ENCODE assay signal across 36 cellular contexts in the genomic region with DNA sequence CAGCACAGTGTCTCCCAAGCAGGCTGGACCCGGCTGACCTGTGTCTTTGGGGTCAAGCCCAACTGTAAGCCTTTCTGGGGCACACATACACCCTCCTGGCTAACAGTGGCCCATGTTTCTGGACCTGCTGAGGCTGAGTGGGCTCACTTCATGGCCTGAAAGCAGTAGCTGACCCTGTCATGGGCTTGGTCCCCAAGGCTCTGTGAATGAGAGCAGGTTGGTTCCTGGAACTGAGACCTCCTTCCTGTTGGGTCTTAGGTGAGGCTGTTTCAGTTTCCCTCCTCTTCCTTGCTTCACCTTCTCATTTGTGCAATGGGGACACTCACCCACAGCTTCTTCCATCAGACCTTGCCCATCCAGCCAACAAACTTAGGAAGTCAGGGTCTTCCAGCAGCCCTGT. TPM values are rescaled to one million over a fixed set of nuclear protein-coding genes. Genes with fewer than 3 reads are reported as not detected.
"Had no signal": no experiment of that assay in that cellular context is flagged by ENCODE, and none has a peak within 500 bp of the region (broad histone marks: within the 10 kb centered on the region; RNA-seq: fewer than 3 reads in every experiment).

No MANE protein-coding gene starts in this region.

- H3K27me3 ChIP-seq: ascending aorta, breast epithelium, cardiac muscle cell, colonic mucosa, esophagus squamous epithelium, gastroesophageal sphincter had no signal

- H3K4me1 Mint-ChIP-seq: activated CD4-positive, alpha-beta T cell treated with anti-CD3 and anti-CD28 coated beads for 36 hours; activated T-helper 17 cell treated with anti-CD3 and anti-CD28 coated beads, Interleukin-2, amount 50 U/mL, for 72 hours had no signal

- H3K9me3 ChIP-seq: ascending aorta, breast epithelium, colonic mucosa, esophagus squamous epithelium, gastroesophageal sphincter, heart right ventricle had no signal

- H3K27ac Mint-ChIP-seq: activated CD4-positive, alpha-beta memory T cell treated with anti-CD3 and anti-CD28 coated beads, Interleukin-2, amount 10 ng/mL, durations not matched to agents 7 days and 5 days; activated CD4-positive, alpha-beta T cell treated with anti-CD3 and anti-CD28 coated beads for 36 hours; activated CD4-positive, alpha-beta T cell treated with anti-CD3 and anti-CD28 coated beads, Interleukin-2, amount 10 ng/mL, durations not matched to agents 7 days and 5 days; activated naive CD8-positive, alpha-beta T cell; activated T-helper 17 cell treated with anti-CD3 and anti-CD28 coated beads, Interleukin-2, amount 50 U/mL, for 72 hours had no signal

- H3K4me3 ChIP-seq: ascending aorta, breast epithelium, cardiac muscle cell, colonic mucosa, esophagus squamous epithelium, gastroesophageal sphincter, heart right ventricle had no signal

- ATAC-seq: activated CD4-positive, alpha-beta T cell treated with anti-CD3 and anti-CD28 coated beads for 36 hours; activated T-cell treated with anti-CD3 and anti-CD28 coated beads, Interleukin-2, amount 50 U/mL, for 4 hours; activated T-helper 17 cell treated with anti-CD3 and anti-CD28 coated beads, Interleukin-2, amount 50 U/mL, for 72 hours; gastroesophageal sphincter; heart right ventricle had no signal

- H3K9me3 Mint-ChIP-seq: activated CD4-positive, alpha-beta memory T cell treated with anti-CD3 and anti-CD28 coated beads, Interleukin-2, amount 10 ng/mL, durations not matched to agents 7 days and 5 days; activated CD4-positive, alpha-beta T cell treated with anti-CD3 and anti-CD28 coated beads, Interleukin-2, amount 10 ng/mL, durations not matched to agents 7 days and 5 days; activated T-cell treated with anti-CD3 and anti-CD28 coated beads, Interleukin-2, amount 50 U/mL, for 4 hours; activated T-helper 17 cell treated with anti-CD3 and anti-CD28 coated beads, Interleukin-2, amount 50 U/mL, for 72 hours had no signal

- H3K36me3 ChIP-seq: ascending aorta, breast epithelium, cardiac muscle cell, colonic mucosa, esophagus squamous epithelium, gastroesophageal sphincter, heart right ventricle had no signal

- H3K4me1 ChIP-seq: ascending aorta, colonic mucosa had no signal

- H3K4me3 Mint-ChIP-seq: activated CD4-positive, alpha-beta memory T cell treated with anti-CD3 and anti-CD28 coated beads, Interleukin-2, amount 10 ng/mL, durations not matched to agents 7 days and 5 days; activated CD4-positive, alpha-beta T cell treated with anti-CD3 and anti-CD28 coated beads for 36 hours; activated CD4-positive, alpha-beta T cell treated with anti-CD3 and anti-CD28 coated beads, Interleukin-2, amount 10 ng/mL, durations not matched to agents 7 days and 5 days; activated naive CD8-positive, alpha-beta T cell; activated T-cell treated with anti-CD3 and anti-CD28 coated beads, Interleukin-2, amount 50 U/mL, for 4 hours; activated T-helper 17 cell treated with anti-CD3 and anti-CD28 coated beads, Interleukin-2, amount 50 U/mL, for 72 hours; brain had no signal

- H3K27ac ChIP-seq: ascending aorta, breast epithelium, cardiac muscle cell, colonic mucosa, epithelial cell of prostate, esophagus squamous epithelium, gastroesophageal sphincter, heart right ventricle had no signal

- H3K36me3 Mint-ChIP-seq: activated naive CD8-positive, alpha-beta T cell; brain had no signal

- DNase-seq: activated CD4-positive, alpha-beta memory T cell treated with anti-CD3 and anti-CD28 coated beads, Interleukin-2, amount 10 ng/mL, durations not matched to agents 7 days and 5 days; activated CD4-positive, alpha-beta T cell treated with anti-CD3 and anti-CD28 coated beads for 36 hours; activated CD4-positive, alpha-beta T cell treated with anti-CD3 and anti-CD28 coated beads, Interleukin-2, amount 10 ng/mL, durations not matched to agents 7 days and 5 days; activated CD4-positive, alpha-beta T cell treated with anti-CD3 and anti-CD28 coated beads, Interleukin-2, amount 50 U/mL, for 4 hours; activated CD4-positive, CD25-positive, alpha-beta regulatory T cell; activated CD4-positive, CD25-positive, alpha-beta regulatory T cell treated with anti-CD3 and anti-CD28 coated beads, Interleukin-2, amount 50 U/mL, for 72 hours; activated effector memory CD4-positive, alpha-beta T cell treated with Interleukin-2 at 50 U/mL for 16 hours; activated gamma-delta T cell treated with Interleukin-2 at 50 U/mL for 16 hours; activated naive CD4-positive, alpha-beta T cell treated with anti-CD3 and anti-CD28 coated beads, Interleukin-2, amount 50 U/mL, for 16 hours; activated naive CD4-positive, alpha-beta T cell treated with Interleukin-2 at 50 U/mL for 16 hours; activated T-cell treated with anti-CD3 and anti-CD28 coated beads, Interleukin-2, amount 50 U/mL, for 4 hours; central memory CD4-positive, alpha-beta T cell; cerebellar nuclear complex; colonic mucosa; effector CD8-positive, alpha-beta T cell; esophagus squamous epithelium; foreskin melanocyte; heart right ventricle; T-helper 2 cell had no signal

- FAIRE-seq: endometrium, endothelial cell of umbilical vein had no signal

RNA-seq across cellular contexts. Expression of gene IL25, which starts 0.7 kb away (rescaled TPM):
- total RNA-seq: activated CD4-positive, alpha-beta memory T cell treated with anti-CD3 and anti-CD28 coated beads, Interleukin-2, amount 10 ng/mL, durations not matched to agents 7 days and 5 days; activated CD4-positive, alpha-beta T cell treated with anti-CD3 and anti-CD28 coated beads for 36 hours; activated CD4-positive, alpha-beta T cell treated with anti-CD3 and anti-CD28 coated beads, Interleukin-2, amount 10 ng/mL, durations not matched to agents 7 days and 5 days; activated CD8-positive, alpha-beta memory T cell treated with anti-CD3 and anti-CD28 coated beads for 36 hours; activated T-cell treated with anti-CD3 and anti-CD28 coated beads, Interleukin-2, amount 50 U/mL, for 4 hours; activated T-helper 17 cell treated with anti-CD3 and anti-CD28 coated beads, Interleukin-2, amount 50 U/mL, for 72 hours; ascending aorta; breast epithelium; cardiac muscle cell; colonic mucosa; dermis microvascular lymphatic vessel endothelial cell; endothelial cell of umbilical vein; esophagus squamous epithelium; fibroblast of lung; fibroblast of villous mesenchyme; gastroesophageal sphincter; glomerular endothelial cell; T-helper 1 cell treated with Interleukin-12 subunit alpha and Interleukin-12 subunit beta and Interleukin-4 antibody, amounts not matched to agents 30 ng/mL and 1 ng/mL, for 36 hours had no signal
- polyA plus RNA-seq: endothelial cell of umbilical vein, esophagus, fibroblast of lung, heart right ventricle had no signal

RNA-seq across cellular contexts. Expression of gene CMTM5, which starts 5.0 kb away (rescaled TPM):
- total RNA-seq: activated CD4-positive, alpha-beta memory T cell treated with anti-CD3 and anti-CD28 coated beads, Interleukin-2, amount 10 ng/mL, durations not matched to agents 7 days and 5 days; activated CD4-positive, alpha-beta T cell treated with anti-CD3 and anti-CD28 coated beads for 36 hours; activated CD4-positive, alpha-beta T cell treated with anti-CD3 and anti-CD28 coated beads, Interleukin-2, amount 10 ng/mL, durations not matched to agents 7 days and 5 days; activated CD8-positive, alpha-beta memory T cell treated with anti-CD3 and anti-CD28 coated beads for 36 hours; activated T-cell treated with anti-CD3 and anti-CD28 coated beads, Interleukin-2, amount 50 U/mL, for 4 hours; activated T-helper 17 cell treated with anti-CD3 and anti-CD28 coated beads, Interleukin-2, amount 50 U/mL, for 72 hours; dermis microvascular lymphatic vessel endothelial cell; endothelial cell of umbilical vein; esophagus squamous epithelium; fibroblast of villous mesenchyme; glomerular endothelial cell; T-helper 1 cell treated with Interleukin-12 subunit alpha and Interleukin-12 subunit beta and Interleukin-4 antibody, amounts not matched to agents 30 ng/mL and 1 ng/mL, for 36 hours had no signal
- polyA plus RNA-seq: endothelial cell of umbilical vein had no signal

RNA-seq across cellular contexts. Expression of gene EFS, which starts 6.9 kb away (rescaled TPM):
- total RNA-seq: activated CD4-positive, alpha-beta memory T cell treated with anti-CD3 and anti-CD28 coated beads, Interleukin-2, amount 10 ng/mL, durations not matched to agents 7 days and 5 days; activated CD4-positive, alpha-beta T cell treated with anti-CD3 and anti-CD28 coated beads for 36 hours; activated CD4-positive, alpha-beta T cell treated with anti-CD3 and anti-CD28 coated beads, Interleukin-2, amount 10 ng/mL, durations not matched to agents 7 days and 5 days; activated CD8-positive, alpha-beta memory T cell treated with anti-CD3 and anti-CD28 coated beads for 36 hours; activated T-helper 17 cell treated with anti-CD3 and anti-CD28 coated beads, Interleukin-2, amount 50 U/mL, for 72 hours; dermis microvascular lymphatic vessel endothelial cell; T-helper 1 cell treated with Interleukin-12 subunit alpha and Interleukin-12 subunit beta and Interleukin-4 antibody, amounts not matched to agents 30 ng/mL and 1 ng/mL, for 36 hours had no signal

RNA-seq across cellular contexts. Expression of gene MYH6, which starts 36.2 kb away (rescaled TPM):
- total RNA-seq: activated CD8-positive, alpha-beta memory T cell treated with anti-CD3 and anti-CD28 coated beads for 36 hours; activated T-cell treated with anti-CD3 and anti-CD28 coated beads, Interleukin-2, amount 50 U/mL, for 4 hours; ascending aorta; breast epithelium; dermis microvascular lymphatic vessel endothelial cell; endothelial cell of umbilical vein; esophagus squamous epithelium; fibroblast of lung; fibroblast of villous mesenchyme; gastroesophageal sphincter; glomerular endothelial cell had no signal
- polyA plus RNA-seq: endothelial cell of umbilical vein, fibroblast of lung had no signal
